Comparison of ENCODE assay signal across 8 cellular contexts in genomic region chr4:118265312-118266144, GRCh38.
A peak's percentile ranks its signal among the peaks of the same experiment; 100 is the strongest.
DNase-seq lines count a peak whose midpoint lies in the region; ATAC-seq and TF ChIP-seq lines count a peak whose summit lies in the region.

No MANE protein-coding gene starts in this region.

- H3K27me3 ChIP-seq in left ventricle myocardium inferior (ENCODE audit: low read depth) (peaks cover 54% of the 10 kb centered on the region), smooth muscle cell (ENCODE audit: low read depth) (no peaks in the 10 kb centered on the region), neural progenitor cell (no peaks in the 10 kb centered on the region)

- no peak overlapping the region for H3K9ac ChIP-seq in smooth muscle cell (ENCODE audit: low read depth)
- no peak overlapping the region for H3K9ac ChIP-seq in neural progenitor cell

- H3K27ac ChIP-seq in left ventricle myocardium inferior (replicated peaks) (no peak overlapping the region), smooth muscle cell (ENCODE audit: low read depth) (no peak overlapping the region), neural progenitor cell (no peak overlapping the region)

- no peaks in the 10 kb centered on the region for H3K36me3 Mint-ChIP-seq in neural progenitor cell

- H4K20me1 ChIP-seq in smooth muscle cell (ENCODE audit: low read depth): no peaks in the 10 kb centered on the region
- H4K20me1 ChIP-seq in neural progenitor cell (ENCODE audit: low read depth): no peaks in the 10 kb centered on the region

- H3K4me1 ChIP-seq in left ventricle myocardium inferior (peaks cover 8% of the 10 kb centered on the region), smooth muscle cell (ENCODE audit: low read depth) (no peaks in the 10 kb centered on the region), neural progenitor cell (no peaks in the 10 kb centered on the region)

- 85% methylated on average over 64 of the region's 64 CpGs for WGBS in smooth muscle cell (ENCODE audit: low lambda C conversion rate)

- peak overlapping the region; percentile 70 for H3K4me3 ChIP-seq in left ventricle myocardium inferior
- peak overlapping the region; percentile 25 for H3K4me3 ChIP-seq in smooth muscle cell
- H3K4me3 ChIP-seq in neural progenitor cell: no peak overlapping the region

- no peaks in the 10 kb centered on the region for H3K4me1 Mint-ChIP-seq in neural progenitor cell

- H3F3A ChIP-seq in smooth muscle cell (ENCODE audit: low read depth) (no peaks in the 10 kb centered on the region), neural progenitor cell (ENCODE audit: low read depth) (no peaks in the 10 kb centered on the region)

- intact Hi-C loops in left ventricle myocardium inferior (cut with micrococcal nuclease): no loop called here

- H3K9me3 ChIP-seq in left ventricle myocardium inferior (replicated peaks) (no peaks in the 10 kb centered on the region), smooth muscle cell (replicated peaks; ENCODE audit: low read depth) (no peaks in the 10 kb centered on the region), neural progenitor cell (ENCODE audit: low read depth) (no peaks in the 10 kb centered on the region)

- H2AFZ ChIP-seq in smooth muscle cell (ENCODE audit: low read depth) (peak overlapping the region; percentile 15), neural progenitor cell (replicated peaks) (no peak overlapping the region)

- no peak for TF ChIP-seq CTCF in left ventricle myocardium inferior (IDR thresholded peaks at IDR 0.05; ENCODE audit: borderline replicate concordance)
- no peak for TF ChIP-seq CTCF in smooth muscle cell (IDR thresholded peaks at IDR 0.05; ENCODE audit: borderline replicate concordance, insufficient read depth, poor library complexity, severe bottlenecking)
- no peak for TF ChIP-seq CTCF in neural progenitor cell (IDR thresholded peaks at IDR 0.05)

- peaks cover 3% of the 10 kb centered on the region for H3K9me3 Mint-ChIP-seq in neural progenitor cell

- no peaks in the 10 kb centered on the region for H3K27me3 Mint-ChIP-seq in neural progenitor cell (ENCODE audit: insufficient read depth, low read depth)

- no peak overlapping the region for H3K4me3 Mint-ChIP-seq in neural progenitor cell

- DNase-seq in activated T-cell treated with anti-CD3 and anti-CD28 coated beads for 24 hours (ENCODE audit: low read depth): peak; percentile 24
- DNase-seq in activated T-cell treated with anti-CD3 and anti-CD28 coated beads for 4 hours: no peak
- peak; percentile 53 to 67 for DNase-seq in activated T-cell treated with anti-CD3 and anti-CD28 coated beads, Interleukin-2, amount 50 U/mL, for 48 hours
- DNase-seq in left ventricle myocardium inferior: no peak
- no peak for DNase-seq in smooth muscle cell (lab: John Stamatoyannopoulos, UW; ENCODE audit: unreplicated experiment)
- no peak for DNase-seq in germinal center (ENCODE audit: low spot score)
- DNase-seq in neural progenitor cell (ENCODE audit: low spot score): no peak

- no peaks in the 10 kb centered on the region for H3K79me2 ChIP-seq in smooth muscle cell (ENCODE audit: low read depth)
- no peaks in the 10 kb centered on the region for H3K79me2 ChIP-seq in neural progenitor cell (ENCODE audit: low read depth)

- no peak for ATAC-seq in HG03460 (IDR thresholded peaks at IDR 0.05; ENCODE audit: unreplicated experiment)

- no peak overlapping the region for H3K27ac Mint-ChIP-seq in neural progenitor cell

- H3K36me3 ChIP-seq in left ventricle myocardium inferior: no peaks in the 10 kb centered on the region
- no peaks in the 10 kb centered on the region for H3K36me3 ChIP-seq in smooth muscle cell (ENCODE audit: low read depth)
- H3K36me3 ChIP-seq in neural progenitor cell: no peaks in the 10 kb centered on the region

- H3K4me2 ChIP-seq in smooth muscle cell (peak overlapping the region; percentile 20), neural progenitor cell (no peak overlapping the region)

Comparison
In these comparisons a context has a peak if more than half of its experiments do, and no peak if none do; other contexts are left out.
1. DNase-seq: peak in activated T-cell treated with anti-CD3 and anti-CD28 coated beads for 24 hours (single experiment) and activated T-cell treated with anti-CD3 and anti-CD28 coated beads, Interleukin-2, amount 50 U/mL, for 48 hours (2 of 2); none in activated T-cell treated with anti-CD3 and anti-CD28 coated beads for 4 hours (single experiment), left ventricle myocardium inferior (single experiment), smooth muscle cell (single experiment), germinal center (single experiment) and neural progenitor cell (single experiment).